Comparison of ENCODE assay signal across 1 cellular context in genomic region chr19:47132522-47132852, GRCh38.
TF ChIP-seq lines count a peak whose summit lies in the region.

No MANE protein-coding gene starts in this region.

TF ChIP-seq in GM23338, 12 proteins besides CTCF, POLR2A, EP300 and RAD21 (continued from another document):
- TF ChIP-seq ZNF462 (CRISPR knock-in tag; IDR thresholded peaks at IDR 0.05) (no peak), ZNF114 (CRISPR knock-in tag; IDR thresholded peaks at IDR 0.05) (no peak), EZH2phosphoT487 (IDR thresholded peaks at IDR 0.05; ENCODE audit: unreplicated experiment) (no peak), CREB1 (CRISPR knock-in tag; IDR thresholded peaks at IDR 0.05; ENCODE audit: low read depth) (no peak), JUNB (IDR thresholded peaks at IDR 0.05; ENCODE audit: unreplicated experiment) (no peak), ZNF331 (CRISPR knock-in tag; IDR thresholded peaks at IDR 0.05; ENCODE audit: low read depth) (no peak), ETS1 (IDR thresholded peaks at IDR 0.05) (no peak), EZH2 (IDR thresholded peaks at IDR 0.05; ENCODE audit: low read depth, unreplicated experiment) (no peak), STAT1 (IDR thresholded peaks at IDR 0.05; ENCODE audit: unreplicated experiment) (no peak)
